In the genomic region with DNA sequence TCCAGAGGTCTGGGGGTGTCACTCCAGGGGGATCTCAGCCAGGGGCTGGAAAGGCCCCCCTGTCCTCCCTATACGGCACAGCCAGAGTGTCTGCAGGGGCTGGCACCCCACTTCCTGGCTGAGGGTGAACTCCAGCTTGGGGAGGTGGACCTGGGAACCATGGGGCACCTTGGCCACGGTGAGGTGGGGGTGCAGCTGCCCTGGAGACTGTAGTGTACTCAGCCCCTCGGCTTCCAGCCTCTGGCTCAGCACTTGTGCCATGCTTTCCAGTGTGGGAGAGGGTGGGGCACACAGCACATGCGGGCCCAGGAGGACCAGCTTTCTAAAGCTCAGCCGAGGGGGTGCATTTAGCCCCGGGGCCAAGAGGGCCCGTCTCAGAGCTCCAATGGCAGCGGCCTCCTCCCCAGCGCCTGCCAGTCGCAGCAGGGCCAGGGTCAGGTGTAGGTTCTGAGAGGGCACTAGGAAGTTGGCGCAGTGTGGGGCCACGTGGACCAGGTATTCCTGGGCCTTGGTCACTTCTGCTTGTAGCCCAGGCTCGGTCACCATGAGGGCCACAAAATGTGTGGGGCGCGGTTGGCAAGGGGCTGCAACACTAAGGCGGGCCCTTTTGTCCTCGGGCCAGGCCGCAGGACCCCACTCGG, we compare ENCODE assay signal across 8 cellular contexts. TPM values are rescaled to one million over a fixed set of nuclear protein-coding genes. Genes with fewer than 3 reads are reported as not detected.
A peak's percentile ranks its signal among the peaks of the same experiment; 100 is the strongest.
DNase-seq lines count a peak whose midpoint lies in the region; ATAC-seq and TF ChIP-seq lines count a peak whose summit lies in the region.

No MANE protein-coding gene starts in this region.

- H3K4me1 Mint-ChIP-seq in central memory CD8-positive, alpha-beta T cell: peaks cover 48% of the 10 kb centered on the region
- peaks cover 22 to 42% (median 36%) of the 10 kb centered on the region in 7 donors for H3K4me1 Mint-ChIP-seq in naive thymus-derived CD4-positive, alpha-beta T cell

- peak overlapping the region; percentile 86 for H3K4me3 Mint-ChIP-seq in central memory CD8-positive, alpha-beta T cell
- H3K4me3 Mint-ChIP-seq in naive thymus-derived CD4-positive, alpha-beta T cell: peak overlapping the region; percentile 11 to 94 (median 41)

- H3K4me3 ChIP-seq in BJ (ENCODE audit: low read depth, low read length): peak overlapping the region; percentile 63
- peak overlapping the region; percentile 31; the same call in 1 of the 2 replicates for H3K4me3 ChIP-seq in Jurkat, Clone E6-1 (ENCODE audit: low read length)
- peak overlapping the region; percentile 88 for H3K4me3 ChIP-seq in naive thymus-derived CD4-positive, alpha-beta T cell (ENCODE audit: low read length)

- peak overlapping the region; percentile 71 for H3K27ac ChIP-seq in naive thymus-derived CD4-positive, alpha-beta T cell (ENCODE audit: low read depth, low read length)

- H3K27me3 ChIP-seq in BJ (ENCODE audit: control insufficient read depth, insufficient read depth, low read length): no peaks in the 10 kb centered on the region
- no peaks in the 10 kb centered on the region for H3K27me3 ChIP-seq in naive thymus-derived CD4-positive, alpha-beta T cell (ENCODE audit: control insufficient read depth in 2 of 2, insufficient read depth in 2 of 2, low read length in 2 of 2)

- H3K9me3 Mint-ChIP-seq in central memory CD8-positive, alpha-beta T cell: no peaks in the 10 kb centered on the region
- peaks cover 0 to 5% (median 0%) of the 10 kb centered on the region in 11 donors for H3K9me3 Mint-ChIP-seq in naive thymus-derived CD4-positive, alpha-beta T cell

- DNase-seq in BJ (ENCODE audit: low read depth): no peak
- DNase-seq in Jurkat, Clone E6-1 (ENCODE audit: low read depth, low spot score): no peak
- no peak for DNase-seq in central memory CD8-positive, alpha-beta T cell (ENCODE audit: low spot score in 2 of 2)
- DNase-seq in naive thymus-derived CD4-positive, alpha-beta T cell: peak in 1 of 9 donors; percentile 16

- intact Hi-C loops in naive thymus-derived CD4-positive, alpha-beta T cell (cut with micrococcal nuclease): loop anchor here (2.0 to 10.0 kb wide), 9 partner anchors 303 to 1679 kb away; a partner anchor contains a TSS

- ATAC-seq in central memory CD8-positive, alpha-beta T cell (replicated peaks; ENCODE audit: extremely low read depth, poor library complexity, severe bottlenecking): no peak
- ATAC-seq in naive thymus-derived CD4-positive, alpha-beta T cell: no peak
- ATAC-seq in GM21717 (IDR thresholded peaks at IDR 0.05; ENCODE audit: unreplicated experiment) (no peak), HG02852 (IDR thresholded peaks at IDR 0.05; ENCODE audit: unreplicated experiment) (no peak), GM21529 (IDR thresholded peaks at IDR 0.05; ENCODE audit: unreplicated experiment) (no peak), GM19463 (IDR thresholded peaks at IDR 0.05; ENCODE audit: unreplicated experiment) (no peak)

- H3K4me1 ChIP-seq in naive thymus-derived CD4-positive, alpha-beta T cell (ENCODE audit: control insufficient read depth in 2 of 2, insufficient read depth in 2 of 2, low read length in 2 of 2): peaks cover 17 to 23% of the 10 kb centered on the region in 2 donors

- no peaks in the 10 kb centered on the region for H3K27me3 Mint-ChIP-seq in central memory CD8-positive, alpha-beta T cell
- H3K27me3 Mint-ChIP-seq in naive thymus-derived CD4-positive, alpha-beta T cell: peaks cover 0 to 12% (median 0%) of the 10 kb centered on the region in 5 donors

- H3K36me3 ChIP-seq in BJ (ENCODE audit: control insufficient read depth, insufficient read depth, low read length): peaks cover 38% of the 10 kb centered on the region
- peaks cover 14 to 50% (median 24%) of the 10 kb centered on the region in 3 experiments for H3K36me3 ChIP-seq in naive thymus-derived CD4-positive, alpha-beta T cell (ENCODE audit: control insufficient read depth in 2 of 3, insufficient read depth in 3 of 3, low read length in 3 of 3)

- no peak for TF ChIP-seq CTCF in BJ (IDR thresholded peaks at IDR 0.05; ENCODE audit: insufficient read depth, low read depth, low read length)

- peak overlapping the region; percentile 42 for H3K27ac Mint-ChIP-seq in central memory CD8-positive, alpha-beta T cell (ENCODE audit: low read depth)
- peak overlapping the region in 7 of 9 donors; percentile 28 to 85 (median 60) for H3K27ac Mint-ChIP-seq in naive thymus-derived CD4-positive, alpha-beta T cell

- POLR2A ChIA-PET in BJ (lab: Charles Lee): interaction anchor here (0.6 to 0.9 kb wide), 2 partner anchors 11 to 325 kb away, joined by 3 to 4 read pairs; a partner anchor contains a TSS
- POLR2A ChIA-PET in naive thymus-derived CD4-positive, alpha-beta T cell (lab: Charles Lee): interaction anchor here (1.9 to 5.2 kb wide), 3 partner anchors 8 to 12 kb away, joined by 5 to 67 read pairs (median 7); a partner anchor contains a TSS

- peaks cover 59% of the 10 kb centered on the region for H3K36me3 Mint-ChIP-seq in central memory CD8-positive, alpha-beta T cell (ENCODE audit: insufficient read depth)
- H3K36me3 Mint-ChIP-seq in naive thymus-derived CD4-positive, alpha-beta T cell: peaks cover 11 to 27% (median 13%) of the 10 kb centered on the region in 5 donors

- CTCF ChIA-PET in BJ (lab: Yijun Ruan, JAX): interaction anchor here (0.5 to 2.9 kb wide), 4 partner anchors 9 to 1916 kb away, joined by 3 to 11 read pairs (median 6); a partner anchor contains a TSS
- CTCF ChIA-PET in naive thymus-derived CD4-positive, alpha-beta T cell (lab: Charles Lee): interaction anchor here (0.6 kb wide), 2 partner anchors 15 to 19 kb away, joined by 3 read pairs; no protein-coding TSS in a partner anchor

- H3K9me3 ChIP-seq in naive thymus-derived CD4-positive, alpha-beta T cell (ENCODE audit: control insufficient read depth in 2 of 3, low read length in 3 of 3): no peaks in the 10 kb centered on the region

RNA-seq across cellular contexts. Expression of a gene that starts 1.4 kb away (rescaled TPM):
- polyA plus RNA-seq in BJ (2011; rRNA removed): 1.4 and 2.0 TPM in 2 replicates
- polyA minus RNA-seq in BJ (2011; rRNA and poly(A)+ RNA removed): 3.4 and 4.3 TPM in 2 replicates
- polyA plus RNA-seq in Jurkat, Clone E6-1 (2012; ENCODE audit: insufficient read depth, insufficient read length): 2.4 TPM
- 1 to 10 TPM; 3.5 to 6.1 (median 4.3) TPM for total RNA-seq in naive thymus-derived CD4-positive, alpha-beta T cell
- polyA plus RNA-seq in naive thymus-derived CD4-positive, alpha-beta T cell: under 1 TPM; 0.09 to 0.16 TPM

RNA-seq across cellular contexts. Expression of a gene that starts 10.9 kb away (rescaled TPM):
- 22.5 and 24.7 TPM in 2 replicates for polyA plus RNA-seq in BJ (2011; rRNA removed)
- polyA minus RNA-seq in BJ (2011; rRNA and poly(A)+ RNA removed): 3.2 and 5.1 TPM in 2 replicates
- not detected for polyA plus RNA-seq in Jurkat, Clone E6-1 (2012; ENCODE audit: insufficient read depth, insufficient read length)
- total RNA-seq in naive thymus-derived CD4-positive, alpha-beta T cell: not detected
- not detected for polyA plus RNA-seq in naive thymus-derived CD4-positive, alpha-beta T cell

RNA-seq across cellular contexts. Expression of a gene that starts 13.2 kb away (rescaled TPM):
- 23.5 and 39.5 TPM in 2 replicates for polyA plus RNA-seq in BJ (2011; rRNA removed)
- polyA minus RNA-seq in BJ (2011; rRNA and poly(A)+ RNA removed): 21.0 and 28.0 TPM in 2 replicates
- 78.5 TPM for polyA plus RNA-seq in Jurkat, Clone E6-1 (2012; ENCODE audit: insufficient read depth, insufficient read length)
- 100 to 1,000 TPM; 238 to 685 (median 503) TPM for total RNA-seq in naive thymus-derived CD4-positive, alpha-beta T cell
- polyA plus RNA-seq in naive thymus-derived CD4-positive, alpha-beta T cell: 10 to 100 TPM in 1 of 2 donors, 1 to 10 TPM in 1; 6.2 to 16.8 TPM

RNA-seq across cellular contexts. Expression of a gene that starts 40.4 kb away (rescaled TPM):
- polyA plus RNA-seq in BJ (2011; rRNA removed): not detected in 2 replicates
- polyA minus RNA-seq in BJ (2011; rRNA and poly(A)+ RNA removed): not detected in 2 replicates
- not detected for polyA plus RNA-seq in Jurkat, Clone E6-1 (2012; ENCODE audit: insufficient read depth, insufficient read length)
- 10 to 100 TPM in 1 of 5 experiments, 1 to 10 TPM in 2, under 1 TPM in 1, not detected in 1; 0.85 to 12.8 (median 2.2) TPM for total RNA-seq in naive thymus-derived CD4-positive, alpha-beta T cell
- 1 to 10 TPM; 2.5 to 5.5 TPM for polyA plus RNA-seq in naive thymus-derived CD4-positive, alpha-beta T cell

RNA-seq across cellular contexts. Expression of a gene that starts 46.9 kb away (rescaled TPM):
- not detected in 2 replicates for polyA plus RNA-seq in BJ (2011; rRNA removed)
- polyA minus RNA-seq in BJ (2011; rRNA and poly(A)+ RNA removed): not detected in 2 replicates
- 1.1 TPM for polyA plus RNA-seq in Jurkat, Clone E6-1 (2012; ENCODE audit: insufficient read depth, insufficient read length)
- 1 to 10 TPM in 1 of 5 experiments, under 1 TPM in 1, not detected in 3; 0.10 to 1.8 TPM for total RNA-seq in naive thymus-derived CD4-positive, alpha-beta T cell
- polyA plus RNA-seq in naive thymus-derived CD4-positive, alpha-beta T cell: under 1 TPM; 0.23 to 0.40 TPM

Comparison
In these comparisons a context has a peak if more than half of its experiments do, and no peak if none do; other contexts are left out.
1. H3K4me3 ChIP-seq: peak in every context shown above with its lines; median percentile 88 in naive thymus-derived CD4-positive, alpha-beta T cell; 63 in BJ; 31 in Jurkat, Clone E6-1.
2. RNA of a gene that starts 10.9 kb away (polyA plus RNA-seq): 22.5 to 24.7 TPM in BJ; not detected in naive thymus-derived CD4-positive, alpha-beta T cell; every median in the first group is over 10 times any median in the second.